Comparison of ENCODE assay signal across 9 cellular contexts in genomic region chr22:40491990-40492631, GRCh38.
DNase-seq lines count a peak whose midpoint lies in the region; ATAC-seq and TF ChIP-seq lines count a peak whose summit lies in the region.
"Had no signal": no experiment of that assay in that cellular context is flagged by ENCODE, and none has a peak within 500 bp of the region (broad histone marks: within the 10 kb centered on the region; RNA-seq: fewer than 3 reads in every experiment).

No MANE protein-coding gene starts in this region.

- H3K9me3 ChIP-seq in muscle layer of colon (ENCODE audit: low read length) = no peaks in the 10 kb centered on the region
- H3K9me3 ChIP-seq: SJSA1 had no signal

- no peaks in the 10 kb centered on the region for H3K27me3 ChIP-seq in muscle layer of colon (ENCODE audit: control insufficient read depth in 1 of 2, insufficient read depth in 2 of 2, low read length in 2 of 2)
- H3K27me3 ChIP-seq: SJSA1 had no signal

- no peaks in the 10 kb centered on the region for H3K36me3 ChIP-seq in muscle layer of colon (ENCODE audit: insufficient read depth, low read length)

- TF ChIP-seq CTCF in GM12865 (IDR thresholded peaks at IDR 0.05; ENCODE audit: insufficient read depth, low read depth, low read length, missing control alignments) = no peak

- ATAC-seq in GM21526 (IDR thresholded peaks at IDR 0.05; ENCODE audit: low FRiP score, unreplicated experiment) = peak; percentile 88

- H3K27ac ChIP-seq in muscle layer of colon (ENCODE audit: low read depth, low read length) = peak overlapping the region; percentile 4
- H3K27ac ChIP-seq: SJSA1 had no signal

- H3K4me1 ChIP-seq in muscle layer of colon (ENCODE audit: insufficient read depth, low read length) = peaks cover 35% of the 10 kb centered on the region

- DNase-seq in GM12865 (ENCODE audit: low read depth) = peak; percentile 92
- peak; percentile 94 for DNase-seq in KBM-7
- DNase-seq in cerebellar cortex (ENCODE audit: low spot score) = peak; percentile 72
- no peak for DNase-seq in activated gamma-delta T cell (lab: John Stamatoyannopoulos, UW)
- DNase-seq in NCI-H345 (lab: John Stamatoyannopoulos, UW) = no peak
- no peak for DNase-seq in NCI-H774 (lab: John Stamatoyannopoulos, UW)

- H3K4me3 ChIP-seq in GM12865 (ENCODE audit: low read depth, low read length) (peak overlapping the region; percentile 19), muscle layer of colon (ENCODE audit: low read depth in 1 of 2, low read length in 2 of 2) (no peak overlapping the region)
- H3K4me3 ChIP-seq: SJSA1 had no signal

- H3K9ac ChIP-seq in muscle layer of colon (ENCODE audit: low read length) = no peak overlapping the region

- in situ Hi-C loops in KBM-7 (cut with MboI; ENCODE audit: low pct_unique_long_range_greater_than_20kb, low sequenced_read_pairs) = no loop called here

Comparison
In these comparisons a context has a peak if more than half of its experiments do, and no peak if none do; other contexts are left out.
1. DNase-seq: peak in GM12865 (single experiment), KBM-7 (single experiment) and cerebellar cortex (single experiment); none in activated gamma-delta T cell (single experiment), NCI-H345 (single experiment) and NCI-H774 (single experiment).